ENCODE assay signal across 18 cellular contexts in the genomic region with DNA sequence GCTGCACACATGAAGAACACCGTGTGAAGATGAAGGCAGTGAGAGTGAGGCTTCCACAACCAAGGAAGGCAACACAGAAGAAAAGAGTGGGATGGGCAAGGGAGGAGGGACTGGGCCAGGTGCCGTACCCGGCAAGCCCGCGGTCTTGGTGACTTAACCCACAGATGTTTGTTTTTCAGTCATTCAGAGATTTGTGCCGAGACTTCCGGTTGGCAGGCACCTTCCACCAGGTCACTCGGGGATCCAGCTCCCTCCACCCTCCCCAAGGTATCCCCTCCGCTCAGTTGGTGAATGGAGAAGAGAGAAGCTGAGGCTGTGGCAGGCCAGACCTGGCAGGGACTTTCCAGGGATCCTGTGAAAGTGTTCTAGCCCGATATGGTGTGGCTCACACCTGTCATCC. TPM values are rescaled to one million over a fixed set of nuclear protein-coding genes. Genes with fewer than 3 reads are reported as not detected.
"Had no signal": no experiment of that assay in that cellular context is flagged by ENCODE, and none has a peak within 500 bp of the region (broad histone marks: within the 10 kb centered on the region; RNA-seq: fewer than 3 reads in every experiment).

No MANE protein-coding gene starts in this region.

- H3K27ac ChIP-seq: colonic mucosa, esophagus muscularis mucosa, left ventricle myocardium inferior, tibial artery, uterus, VCaP had no signal

- DNase-seq: activated CD4-positive, alpha-beta memory T cell treated with anti-CD3 and anti-CD28 coated beads, Interleukin-2, amount 10 ng/mL, durations not matched to agents 7 days and 5 days; activated effector memory CD4-positive, alpha-beta T cell treated with anti-CD3 and anti-CD28 coated beads, Interleukin-2, amount 50 U/mL, for 16 hours; activated T-cell treated with anti-CD3 and anti-CD28 coated beads, Interleukin-2, amount 50 U/mL, for 4 hours; amniotic stem cell; central memory CD4-positive, alpha-beta T cell; colonic mucosa; left ventricle myocardium inferior; natural killer cell; nucleus accumbens; stimulated activated CD4-positive, alpha-beta T cell treated with anti-CD3 and anti-CD28 coated beads, Interleukin-2, amount 100 ng/mL, for 48 hours; tibial artery; uterus had no signal

- FAIRE-seq: islet of Langerhans had no signal

- H3K4me3 ChIP-seq: colonic mucosa, esophagus muscularis mucosa, left ventricle myocardium inferior, tibial artery, uterus had no signal

- H3K9me3 ChIP-seq: colonic mucosa, esophagus muscularis mucosa, left ventricle myocardium inferior, tibial artery, uterus had no signal

- H3K36me3 ChIP-seq: colonic mucosa, esophagus muscularis mucosa, left ventricle myocardium inferior, tibial artery, uterus had no signal

- ATAC-seq: activated T-cell treated with anti-CD3 and anti-CD28 coated beads, Interleukin-2, amount 50 U/mL, for 4 hours; natural killer cell; stimulated activated memory B cell treated with anti-CD40 and anti-IgM and Interleukin-4, amounts not matched to agents 10 μg/mL and 1 μg/mL and 100 μg/mL, for 72 hours had no signal

RNA-seq across cellular contexts. Expression of a gene that starts 4.9 kb away (rescaled TPM):
- total RNA-seq: activated CD4-positive, alpha-beta memory T cell treated with anti-CD3 and anti-CD28 coated beads, Interleukin-2, amount 10 ng/mL, durations not matched to agents 7 days and 5 days; left ventricle myocardium inferior; posterior vena cava; subcutaneous adipose tissue had no signal

RNA-seq across cellular contexts. Expression of a gene that starts 53.5 kb away (rescaled TPM):
- total RNA-seq: activated T-cell treated with anti-CD3 and anti-CD28 coated beads, Interleukin-2, amount 50 U/mL, for 4 hours; posterior vena cava had no signal
